In the genomic region with DNA sequence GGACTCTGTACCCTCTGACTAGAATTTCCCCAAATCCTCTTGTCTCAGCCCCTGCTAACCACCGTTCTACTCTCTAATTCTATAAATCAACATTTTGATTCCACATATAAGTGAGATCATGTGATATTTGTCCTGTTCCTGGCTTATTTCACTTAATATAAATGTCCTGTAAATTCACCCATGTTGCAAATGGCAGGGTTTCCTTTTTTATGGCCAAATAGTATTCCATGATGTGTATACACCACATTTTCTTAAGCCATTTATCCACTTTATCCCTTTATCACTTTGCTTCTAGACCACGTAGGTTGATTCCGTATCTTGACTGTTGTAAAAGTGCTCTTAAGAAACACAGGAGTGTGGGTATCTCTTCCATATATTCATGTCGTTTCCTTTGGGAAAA, we compare ENCODE assay signal across 2 cellular contexts.
TF ChIP-seq lines count a peak whose summit lies in the region.

No MANE protein-coding gene starts in this region.

TF ChIP-seq in HEK293, 187 proteins besides CTCF, POLR2A, EP300 and RAD21:
- TF ChIP-seq KLF10 (tag by site-specific recombination; IDR thresholded peaks at IDR 0.05), result no peak
- peak; percentile 96 for TF ChIP-seq ZNF146 (tag by site-specific recombination; IDR thresholded peaks at IDR 0.05)

TF ChIP-seq in K562, 482 proteins besides CTCF, POLR2A, EP300 and RAD21:
- TF ChIP-seq PHB (CRISPR knock-in tag; IDR thresholded peaks at IDR 0.05), result no peak
- TF ChIP-seq RBM25 (IDR thresholded peaks at IDR 0.05; ENCODE audit: low read depth, low read length, severe bottlenecking), result peak; percentile 27
- 0 out of 2 replicates have a peak, but pooled peaks have one; percentile 12 for TF ChIP-seq RBFOX2 (IDR thresholded peaks at IDR 0.05; ENCODE audit: low read depth, low read length)
- TF ChIP-seq DDX20 (tag; IDR thresholded peaks at IDR 0.05; ENCODE audit: low read depth), result no peak
- TF ChIP-seq, protein P1, sequence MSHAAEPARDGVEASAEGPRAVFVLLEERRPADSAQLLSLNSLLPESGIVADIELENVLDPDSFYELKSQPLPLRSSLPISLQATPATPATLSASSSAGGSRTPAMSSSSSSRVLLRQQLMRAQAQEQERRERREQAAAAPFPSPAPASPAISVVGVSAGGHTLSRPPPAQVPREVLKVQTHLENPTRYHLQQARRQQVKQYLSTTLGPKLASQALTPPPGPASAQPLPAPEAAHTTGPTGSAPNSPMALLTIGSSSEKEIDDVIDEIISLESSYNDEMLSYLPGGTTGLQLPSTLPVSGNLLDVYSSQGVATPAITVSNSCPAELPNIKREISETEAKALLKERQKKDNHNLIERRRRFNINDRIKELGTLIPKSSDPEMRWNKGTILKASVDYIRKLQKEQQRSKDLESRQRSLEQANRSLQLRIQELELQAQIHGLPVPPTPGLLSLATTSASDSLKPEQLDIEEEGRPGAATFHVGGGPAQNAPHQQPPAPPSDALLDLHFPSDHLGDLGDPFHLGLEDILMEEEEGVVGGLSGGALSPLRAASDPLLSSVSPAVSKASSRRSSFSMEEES (CRISPR knock-in tag; IDR thresholded peaks at IDR 0.05), result peak; percentile 46
- TF ChIP-seq, protein P2, sequence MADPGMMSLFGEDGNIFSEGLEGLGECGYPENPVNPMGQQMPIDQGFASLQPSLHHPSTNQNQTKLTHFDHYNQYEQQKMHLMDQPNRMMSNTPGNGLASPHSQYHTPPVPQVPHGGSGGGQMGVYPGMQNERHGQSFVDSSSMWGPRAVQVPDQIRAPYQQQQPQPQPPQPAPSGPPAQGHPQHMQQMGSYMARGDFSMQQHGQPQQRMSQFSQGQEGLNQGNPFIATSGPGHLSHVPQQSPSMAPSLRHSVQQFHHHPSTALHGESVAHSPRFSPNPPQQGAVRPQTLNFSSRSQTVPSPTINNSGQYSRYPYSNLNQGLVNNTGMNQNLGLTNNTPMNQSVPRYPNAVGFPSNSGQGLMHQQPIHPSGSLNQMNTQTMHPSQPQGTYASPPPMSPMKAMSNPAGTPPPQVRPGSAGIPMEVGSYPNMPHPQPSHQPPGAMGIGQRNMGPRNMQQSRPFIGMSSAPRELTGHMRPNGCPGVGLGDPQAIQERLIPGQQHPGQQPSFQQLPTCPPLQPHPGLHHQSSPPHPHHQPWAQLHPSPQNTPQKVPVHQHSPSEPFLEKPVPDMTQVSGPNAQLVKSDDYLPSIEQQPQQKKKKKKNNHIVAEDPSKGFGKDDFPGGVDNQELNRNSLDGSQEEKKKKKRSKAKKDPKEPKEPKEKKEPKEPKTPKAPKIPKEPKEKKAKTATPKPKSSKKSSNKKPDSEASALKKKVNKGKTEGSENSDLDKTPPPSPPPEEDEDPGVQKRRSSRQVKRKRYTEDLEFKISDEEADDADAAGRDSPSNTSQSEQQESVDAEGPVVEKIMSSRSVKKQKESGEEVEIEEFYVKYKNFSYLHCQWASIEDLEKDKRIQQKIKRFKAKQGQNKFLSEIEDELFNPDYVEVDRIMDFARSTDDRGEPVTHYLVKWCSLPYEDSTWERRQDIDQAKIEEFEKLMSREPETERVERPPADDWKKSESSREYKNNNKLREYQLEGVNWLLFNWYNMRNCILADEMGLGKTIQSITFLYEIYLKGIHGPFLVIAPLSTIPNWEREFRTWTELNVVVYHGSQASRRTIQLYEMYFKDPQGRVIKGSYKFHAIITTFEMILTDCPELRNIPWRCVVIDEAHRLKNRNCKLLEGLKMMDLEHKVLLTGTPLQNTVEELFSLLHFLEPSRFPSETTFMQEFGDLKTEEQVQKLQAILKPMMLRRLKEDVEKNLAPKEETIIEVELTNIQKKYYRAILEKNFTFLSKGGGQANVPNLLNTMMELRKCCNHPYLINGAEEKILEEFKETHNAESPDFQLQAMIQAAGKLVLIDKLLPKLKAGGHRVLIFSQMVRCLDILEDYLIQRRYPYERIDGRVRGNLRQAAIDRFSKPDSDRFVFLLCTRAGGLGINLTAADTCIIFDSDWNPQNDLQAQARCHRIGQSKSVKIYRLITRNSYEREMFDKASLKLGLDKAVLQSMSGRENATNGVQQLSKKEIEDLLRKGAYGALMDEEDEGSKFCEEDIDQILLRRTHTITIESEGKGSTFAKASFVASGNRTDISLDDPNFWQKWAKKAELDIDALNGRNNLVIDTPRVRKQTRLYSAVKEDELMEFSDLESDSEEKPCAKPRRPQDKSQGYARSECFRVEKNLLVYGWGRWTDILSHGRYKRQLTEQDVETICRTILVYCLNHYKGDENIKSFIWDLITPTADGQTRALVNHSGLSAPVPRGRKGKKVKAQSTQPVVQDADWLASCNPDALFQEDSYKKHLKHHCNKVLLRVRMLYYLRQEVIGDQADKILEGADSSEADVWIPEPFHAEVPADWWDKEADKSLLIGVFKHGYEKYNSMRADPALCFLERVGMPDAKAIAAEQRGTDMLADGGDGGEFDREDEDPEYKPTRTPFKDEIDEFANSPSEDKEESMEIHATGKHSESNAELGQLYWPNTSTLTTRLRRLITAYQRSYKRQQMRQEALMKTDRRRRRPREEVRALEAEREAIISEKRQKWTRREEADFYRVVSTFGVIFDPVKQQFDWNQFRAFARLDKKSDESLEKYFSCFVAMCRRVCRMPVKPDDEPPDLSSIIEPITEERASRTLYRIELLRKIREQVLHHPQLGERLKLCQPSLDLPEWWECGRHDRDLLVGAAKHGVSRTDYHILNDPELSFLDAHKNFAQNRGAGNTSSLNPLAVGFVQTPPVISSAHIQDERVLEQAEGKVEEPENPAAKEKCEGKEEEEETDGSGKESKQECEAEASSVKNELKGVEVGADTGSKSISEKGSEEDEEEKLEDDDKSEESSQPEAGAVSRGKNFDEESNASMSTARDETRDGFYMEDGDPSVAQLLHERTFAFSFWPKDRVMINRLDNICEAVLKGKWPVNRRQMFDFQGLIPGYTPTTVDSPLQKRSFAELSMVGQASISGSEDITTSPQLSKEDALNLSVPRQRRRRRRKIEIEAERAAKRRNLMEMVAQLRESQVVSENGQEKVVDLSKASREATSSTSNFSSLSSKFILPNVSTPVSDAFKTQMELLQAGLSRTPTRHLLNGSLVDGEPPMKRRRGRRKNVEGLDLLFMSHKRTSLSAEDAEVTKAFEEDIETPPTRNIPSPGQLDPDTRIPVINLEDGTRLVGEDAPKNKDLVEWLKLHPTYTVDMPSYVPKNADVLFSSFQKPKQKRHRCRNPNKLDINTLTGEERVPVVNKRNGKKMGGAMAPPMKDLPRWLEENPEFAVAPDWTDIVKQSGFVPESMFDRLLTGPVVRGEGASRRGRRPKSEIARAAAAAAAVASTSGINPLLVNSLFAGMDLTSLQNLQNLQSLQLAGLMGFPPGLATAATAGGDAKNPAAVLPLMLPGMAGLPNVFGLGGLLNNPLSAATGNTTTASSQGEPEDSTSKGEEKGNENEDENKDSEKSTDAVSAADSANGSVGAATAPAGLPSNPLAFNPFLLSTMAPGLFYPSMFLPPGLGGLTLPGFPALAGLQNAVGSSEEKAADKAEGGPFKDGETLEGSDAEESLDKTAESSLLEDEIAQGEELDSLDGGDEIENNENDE (IDR thresholded peaks at IDR 0.05; ENCODE audit: low read depth, low read length), result no peak
- 0 out of 2 replicates have a peak, but pooled peaks have one; percentile 0 for TF ChIP-seq POLR2G (IDR thresholded peaks at IDR 0.05; ENCODE audit: low read depth, low read length)
- peak; percentile 52 for TF ChIP-seq ZNF146 (CRISPR knock-in tag; IDR thresholded peaks at IDR 0.05; ENCODE audit: unreplicated experiment)
